Comparison of ENCODE assay signal across 20 cellular contexts in genomic region chr12:96431067-96431466, GRCh38.
"Had no signal": no experiment of that assay in that cellular context is flagged by ENCODE, and none has a peak within 500 bp of the region (broad histone marks: within the 10 kb centered on the region; RNA-seq: fewer than 3 reads in every experiment).

No MANE protein-coding gene starts in this region.

- H3K4me3 Mint-ChIP-seq: activated CD8-positive, alpha-beta T cell treated with anti-CD3 and anti-CD28 coated beads for 36 hours; activated naive CD8-positive, alpha-beta T cell; central memory CD8-positive, alpha-beta T cell; naive thymus-derived CD8-positive, alpha-beta T cell; stimulated activated naive B cell treated with anti-CD40 and anti-IgM and Interleukin-4, amounts not matched to agents 10 μg/mL and 1 μg/mL and 100 μg/mL, for 72 hours; T-helper 1 cell treated with Interleukin-12 subunit alpha and Interleukin-12 subunit beta and Interleukin-4 antibody, amounts not matched to agents 30 μg/mL and 1 μg/mL, for 36 hours; WTC11 had no signal

- H3K4me1 ChIP-seq: tibial nerve had no signal

- ATAC-seq: activated CD8-positive, alpha-beta T cell treated with anti-CD3 and anti-CD28 coated beads for 36 hours; left lobe of liver; naive thymus-derived CD8-positive, alpha-beta T cell; stimulated activated naive B cell treated with anti-CD40 and anti-IgM and Interleukin-4, amounts not matched to agents 10 μg/mL and 1 μg/mL and 100 μg/mL, for 72 hours; WTC11 had no signal

- H3K27ac ChIP-seq: brain microvascular endothelial cell, tibial nerve had no signal

- H3K36me3 Mint-ChIP-seq: naive thymus-derived CD8-positive, alpha-beta T cell; WTC11 had no signal

- H3K27ac Mint-ChIP-seq: activated CD8-positive, alpha-beta T cell treated with anti-CD3 and anti-CD28 coated beads for 36 hours; stimulated activated naive B cell treated with anti-CD40 and anti-IgM and Interleukin-4, amounts not matched to agents 10 μg/mL and 1 μg/mL and 100 μg/mL, for 72 hours; T-helper 1 cell treated with Interleukin-12 subunit alpha and Interleukin-12 subunit beta and Interleukin-4 antibody, amounts not matched to agents 30 μg/mL and 1 μg/mL, for 36 hours; WTC11 had no signal

- H3K36me3 ChIP-seq: brain microvascular endothelial cell, tibial nerve had no signal

- H3K9me3 Mint-ChIP-seq: central memory CD8-positive, alpha-beta T cell; WTC11 had no signal

- H3K9me3 ChIP-seq: tibial nerve had no signal

- H3K27me3 Mint-ChIP-seq: activated CD8-positive, alpha-beta T cell treated with anti-CD3 and anti-CD28 coated beads for 36 hours; activated naive CD8-positive, alpha-beta T cell; central memory CD8-positive, alpha-beta T cell; naive thymus-derived CD8-positive, alpha-beta T cell; stimulated activated naive B cell treated with anti-CD40 and anti-IgM and Interleukin-4, amounts not matched to agents 10 μg/mL and 1 μg/mL and 100 μg/mL, for 72 hours had no signal

- DNase-seq: activated CD4-positive, alpha-beta T cell treated with anti-CD3 and anti-CD28 coated beads for 4 hours; activated CD8-positive, alpha-beta T cell treated with anti-CD3 and anti-CD28 coated beads for 36 hours; activated gamma-delta T cell treated with Interleukin-2 at 50 U/mL for 16 hours; activated T-cell treated with anti-CD3 and anti-CD28 coated beads, Interleukin-2, amount 50 U/mL, for 48 hours; brain microvascular endothelial cell; cortex of kidney; effector CD8-positive, alpha-beta T cell; foreskin melanocyte; head of caudate nucleus; naive thymus-derived CD8-positive, alpha-beta T cell; posterior cingulate gyrus; stimulated activated CD4-positive, alpha-beta T cell treated with anti-CD3 and anti-CD28 coated beads, Interleukin-15, amount 100 ng/mL, for 24 hours; stimulated activated CD4-positive, alpha-beta T cell treated with anti-CD3 and anti-CD28 coated beads, Interleukin-4, amount 100 ng/mL, for 1 hour; stimulated activated naive B cell treated with anti-CD40 and anti-IgM and Interleukin-4, amounts not matched to agents 10 μg/mL and 1 μg/mL and 100 μg/mL, for 72 hours had no signal

- H3K4me3 ChIP-seq: tibial nerve had no signal

- H3K27me3 ChIP-seq: brain microvascular endothelial cell, tibial nerve had no signal
